ENCODE assay signal across 21 cellular contexts in genomic region chr9:70165006-70165602, GRCh38.
DNase-seq lines count a peak whose midpoint lies in the region; ATAC-seq, FAIRE-seq and TF ChIP-seq lines count a peak whose summit lies in the region.
"Had no signal": no experiment of that assay in that cellular context is flagged by ENCODE, and none has a peak within 500 bp of the region (broad histone marks: within the 10 kb centered on the region; RNA-seq: fewer than 3 reads in every experiment).

No MANE protein-coding gene starts in this region.

- no peak overlapping the region for H4K91ac ChIP-seq in neuronal stem cell (ENCODE audit: low read depth, low read length, poor library complexity)

- H2BK5ac ChIP-seq in neuronal stem cell (ENCODE audit: low read length) = no peak overlapping the region

- H3K4ac ChIP-seq in neuronal stem cell (ENCODE audit: low read length) = no peak overlapping the region

- H3K9me3 ChIP-seq in WERI-Rb-1 (ENCODE audit: severe bottlenecking) (no peaks in the 10 kb centered on the region), esophagus (ENCODE audit: control insufficient read depth in 2 of 2, insufficient read depth in 1 of 2, low read depth in 1 of 2, low read length in 1 of 2) (no peaks in the 10 kb centered on the region), neuronal stem cell (replicated peaks in 1 of 2; ENCODE audit: control insufficient read depth in 2 of 2, insufficient read depth in 1 of 2, low read depth in 1 of 2, low read length in 2 of 2) (no peaks in the 10 kb centered on the region), right cardiac atrium (ENCODE audit: control insufficient read depth, low read length) (no peaks in the 10 kb centered on the region)
- H3K9me3 ChIP-seq: A549; BLaER1 treated with 17β-estradiol and CSF1 and Interleukin-3, amounts not matched to agents 10 nM and 100 nM; breast epithelium; tibial nerve had no signal

- peak; percentile 88 for FAIRE-seq in D721Med (lab: Jason Lieb, UNC)
- FAIRE-seq: A549, endometrium had no signal

- intact Hi-C loops in right cardiac atrium (cut with DNase I) (no loop called here), posterior vena cava (cut with DNase I) (no loop called here)

- no peaks in the 10 kb centered on the region for H3K36me3 ChIP-seq in WERI-Rb-1
- H3K36me3 ChIP-seq in esophagus (ENCODE audit: control insufficient read depth in 2 of 2, insufficient read depth in 2 of 2, low read length in 1 of 2) = no peaks in the 10 kb centered on the region
- H3K36me3 ChIP-seq in neuronal stem cell (replicated peaks in 1 of 2; ENCODE audit: control insufficient read depth in 2 of 2, insufficient read depth in 2 of 2, low read length in 2 of 2) = no peaks in the 10 kb centered on the region
- H3K36me3 ChIP-seq: BLaER1 treated with 17β-estradiol and CSF1 and Interleukin-3, amounts not matched to agents 10 nM and 100 nM; breast epithelium had no signal

- no peak overlapping the region for H2AK5ac ChIP-seq in neuronal stem cell (ENCODE audit: low read depth, low read length)

- no peak overlapping the region for H2AFZ ChIP-seq in neuronal stem cell (ENCODE audit: low read length)

- no peak overlapping the region for H3K18ac ChIP-seq in neuronal stem cell (ENCODE audit: low read length)

- no peak overlapping the region for H4K8ac ChIP-seq in neuronal stem cell (ENCODE audit: low read depth, low read length)

- no peaks in the 10 kb centered on the region for H3K79me1 ChIP-seq in neuronal stem cell (ENCODE audit: low read depth, low read length)

- H3K27ac ChIP-seq in WERI-Rb-1 (0 out of 2 replicates have a peak overlapping the region, but pooled peaks have one; percentile 5), esophagus (ENCODE audit: low read depth in 2 of 2, low read length in 1 of 2) (peak overlapping the region; percentile 53 to 71), neuronal stem cell (replicated peaks; ENCODE audit: low read length) (peak overlapping the region; percentile 79), right cardiac atrium (ENCODE audit: low read length) (no peak overlapping the region)
- H3K27ac ChIP-seq: A549; BLaER1 treated with 17β-estradiol and CSF1 and Interleukin-3, amounts not matched to agents 10 nM and 100 nM; breast epithelium; coronary artery; tibial nerve had no signal

- no peak overlapping the region for H3K9ac ChIP-seq in neuronal stem cell (ENCODE audit: low read depth, low read length, poor library complexity)
- H3K9ac ChIP-seq: BLaER1 treated with 17β-estradiol and CSF1 and Interleukin-3, amounts not matched to agents 10 nM and 100 nM had no signal

- WGBS in esophagus, 2 donors = 52 to 60% methylated on average over 6 of the region's 6 CpGs
- no CpG with 5 or more reads among the region's 6 CpGs for WGBS in neuronal stem cell (ENCODE audit: extremely low coverage in 2 of 2, insufficient read length in 2 of 2, insufficient replicate concordance in 1 of 2), 2 donors
- WGBS in right cardiac atrium = 77% methylated on average over 6 of the region's 6 CpGs

- H3K4me3 ChIP-seq in WERI-Rb-1 (ENCODE audit: low read depth, low read length) (no peak overlapping the region), esophagus (ENCODE audit: low read depth in 1 of 2, low read length in 2 of 2) (no peak overlapping the region), neuronal stem cell (ENCODE audit: low read length in 2 of 2) (no peak overlapping the region), right cardiac atrium (ENCODE audit: low read length) (no peak overlapping the region)
- H3K4me3 ChIP-seq: A549; BLaER1 treated with 17β-estradiol and CSF1 and Interleukin-3, amounts not matched to agents 10 nM and 100 nM; breast epithelium; coronary artery; tibial nerve had no signal

- DNase-seq in D721Med (ENCODE audit: insufficient read length, low spot score) = no peak
- no peak for DNase-seq in WERI-Rb-1
- DNase-seq in neuronal stem cell (ENCODE audit: low spot score) = peak; percentile 33
- no peak for DNase-seq in right cardiac atrium
- no peak for DNase-seq in posterior vena cava (ENCODE audit: low spot score)
- DNase-seq: activated effector memory CD4-positive, alpha-beta T cell treated with anti-CD3 and anti-CD28 coated beads, Interleukin-2, amount 50 U/mL, for 16 hours; Calu3; H9; islet precursor cell; NCI-H187 had no signal

- H2BK15ac ChIP-seq in neuronal stem cell (ENCODE audit: low read length) = no peak overlapping the region

- H3K14ac ChIP-seq in neuronal stem cell (ENCODE audit: low read length) = no peak overlapping the region

- no peaks in the 10 kb centered on the region for H3K27me3 ChIP-seq in WERI-Rb-1 (ENCODE audit: insufficient read depth, low read depth, severe bottlenecking)
- no peaks in the 10 kb centered on the region for H3K27me3 ChIP-seq in esophagus (ENCODE audit: control insufficient read depth in 1 of 2, insufficient read depth in 2 of 2, low read length in 2 of 2)
- no peaks in the 10 kb centered on the region for H3K27me3 ChIP-seq in neuronal stem cell (ENCODE audit: control insufficient read depth in 3 of 3, insufficient read depth in 3 of 3, low read depth in 1 of 3, low read length in 3 of 3)
- H3K27me3 ChIP-seq in right cardiac atrium (ENCODE audit: control insufficient read depth, insufficient read depth) = no peaks in the 10 kb centered on the region
- H3K27me3 ChIP-seq: BLaER1 treated with 17β-estradiol and CSF1 and Interleukin-3, amounts not matched to agents 10 nM and 100 nM; breast epithelium; tibial nerve had no signal

- TF ChIP-seq CTCF in D721Med (IDR thresholded peaks at IDR 0.05; ENCODE audit: insufficient read depth, missing control alignments) (no peak), WERI-Rb-1 (IDR thresholded peaks at IDR 0.05; ENCODE audit: low read depth, low read length) (no peak)

- H3K23ac ChIP-seq in neuronal stem cell (ENCODE audit: low read depth, low read length, poor library complexity) = no peak overlapping the region

- ATAC-seq in right cardiac atrium = no peak
- no peak for ATAC-seq in GM21786 (IDR thresholded peaks at IDR 0.05; ENCODE audit: unreplicated experiment)
- no peak for ATAC-seq in GM18858 (IDR thresholded peaks at IDR 0.05; ENCODE audit: unreplicated experiment)
- ATAC-seq: A549, SK-N-SH treated with all-trans-retinoic acid at 6 μM for 48 hours, WTC11 had no signal

- no peaks in the 10 kb centered on the region for H3K4me1 ChIP-seq in esophagus (ENCODE audit: control insufficient read depth in 2 of 2, insufficient read depth in 2 of 2, low read length in 1 of 2)
- peaks cover 0 to 9% of the 10 kb centered on the region in 2 donors for H3K4me1 ChIP-seq in neuronal stem cell (ENCODE audit: control insufficient read depth in 2 of 2, insufficient read depth in 1 of 2, low read depth in 1 of 2, low read length in 2 of 2)
- H3K4me1 ChIP-seq in right cardiac atrium (ENCODE audit: control insufficient read depth, insufficient read depth, low read length) = peaks cover 3% of the 10 kb centered on the region
- H3K4me1 ChIP-seq: A549; BLaER1 treated with 17β-estradiol and CSF1 and Interleukin-3, amounts not matched to agents 10 nM and 100 nM; breast epithelium had no signal

- H3K4me2 ChIP-seq in neuronal stem cell (ENCODE audit: insufficient read depth, low read length, poor library complexity, severe bottlenecking) = no peak overlapping the region
- H3K4me2 ChIP-seq: A549; BLaER1 treated with 17β-estradiol and CSF1 and Interleukin-3, amounts not matched to agents 10 nM and 100 nM had no signal

- no peak overlapping the region for H2BK12ac ChIP-seq in neuronal stem cell (ENCODE audit: low read length)

- H2BK120ac ChIP-seq in neuronal stem cell (ENCODE audit: low read depth, low read length) = no peak overlapping the region
